7 cellular contexts compared by ENCODE assay signal in the genomic region with DNA sequence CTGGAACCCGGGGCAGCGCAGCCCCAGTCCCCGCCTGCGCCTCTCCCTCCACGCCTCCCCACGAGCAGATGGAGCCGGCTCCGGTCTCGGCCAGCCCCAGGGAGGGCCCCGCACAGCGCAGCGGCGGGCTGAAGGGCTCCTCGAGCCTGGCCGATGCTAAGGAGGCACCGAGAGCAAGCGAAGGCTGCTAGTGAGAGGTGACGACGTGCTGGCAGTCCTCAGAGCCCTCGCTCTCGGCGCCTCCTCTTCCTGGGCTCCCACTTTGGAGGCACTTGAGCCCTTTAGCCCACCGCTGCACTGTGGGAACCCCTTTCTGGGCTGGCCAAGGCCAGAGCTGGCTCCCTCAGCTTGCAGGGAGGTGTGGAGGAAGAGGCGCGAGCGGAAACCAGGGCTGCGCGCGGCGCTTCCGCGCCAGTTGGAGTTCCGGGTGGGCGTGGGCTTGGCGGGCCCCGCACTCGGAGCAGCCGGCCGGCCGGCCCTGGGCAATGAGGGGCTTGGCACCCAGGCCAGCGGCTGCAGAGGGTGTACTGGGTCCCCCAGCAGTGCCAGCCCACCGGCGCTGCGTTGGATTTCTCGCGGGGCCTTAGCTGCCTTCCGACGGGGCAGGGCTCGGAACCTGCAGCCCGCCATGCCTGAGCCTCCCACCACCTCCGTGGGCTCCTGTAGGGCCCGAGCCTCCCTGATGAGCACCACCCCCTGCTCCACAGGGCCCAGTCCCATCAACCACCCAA. TPM values are rescaled to one million over a fixed set of nuclear protein-coding genes. Genes with fewer than 3 reads are reported as not detected.
DNase-seq lines count a peak whose midpoint lies in the region; ATAC-seq, FAIRE-seq and TF ChIP-seq lines count a peak whose summit lies in the region.

No MANE protein-coding gene starts in this region.

- peaks cover 16% of the 10 kb centered on the region for H3K9me3 Mint-ChIP-seq in activated naive CD8-positive, alpha-beta T cell treated with anti-CD3 and anti-CD28 coated beads for 36 hours

- peaks cover 35% of the 10 kb centered on the region for H3K4me1 Mint-ChIP-seq in activated naive CD8-positive, alpha-beta T cell treated with anti-CD3 and anti-CD28 coated beads for 36 hours

- H3K27me3 Mint-ChIP-seq in activated naive CD8-positive, alpha-beta T cell treated with anti-CD3 and anti-CD28 coated beads for 36 hours, result no peaks in the 10 kb centered on the region

- peak overlapping the region; percentile 91 for H3K4me3 Mint-ChIP-seq in activated naive CD8-positive, alpha-beta T cell treated with anti-CD3 and anti-CD28 coated beads for 36 hours

- H3K27ac Mint-ChIP-seq in activated naive CD8-positive, alpha-beta T cell treated with anti-CD3 and anti-CD28 coated beads for 36 hours, result peak overlapping the region; percentile 90

- no peak for ATAC-seq in GM21423 (IDR thresholded peaks at IDR 0.05; ENCODE audit: unreplicated experiment)

- peaks cover 17% of the 10 kb centered on the region for H3K36me3 Mint-ChIP-seq in activated naive CD8-positive, alpha-beta T cell treated with anti-CD3 and anti-CD28 coated beads for 36 hours

- CTCF ChIA-PET in RWPE1 (lab: Yijun Ruan, JAX), result interaction anchor here (0.5 to 1.2 kb wide), 3 partner anchors 73 to 242 kb away, joined by 3 to 5 read pairs (median 4); no protein-coding TSS in a partner anchor

- POLR2A ChIA-PET in RWPE1 (lab: Yijun Ruan, JAX; ENCODE audit: low non-redundant PET), result interaction anchor here (0.6 kb wide), 1 partner anchor 21 kb away, joined by 5 read pairs; no protein-coding TSS in a partner anchor

- TF ChIP-seq CTCF in RWPE1 (conservative IDR thresholded peaks at IDR 0.05; ENCODE audit: low read depth), result no peak

- DNase-seq in H54 (ENCODE audit: insufficient read length, low spot score), result no peak
- peak; percentile 15 for DNase-seq in RWPE1 (ENCODE audit: low spot score)
- peak; percentile 71 for DNase-seq in activated naive CD8-positive, alpha-beta T cell treated with anti-CD3 and anti-CD28 coated beads for 36 hours
- peak; percentile 43 for DNase-seq in hepatic stellate cell (ENCODE audit: low spot score)
- DNase-seq in stimulated activated CD4-positive, alpha-beta T cell treated with anti-CD3 and anti-CD28 coated beads, Interleukin-4, amount 100 ng/mL, for 24 hours, result peak; percentile 54
- no peak for DNase-seq in putamen (ENCODE audit: low spot score)

- TF ChIP-seq POLR2A in H54 (IDR thresholded peaks at IDR 0.05; ENCODE audit: low read depth, low read length), result peak; percentile 44; the same call in 1 of the 2 replicates

- no peak for FAIRE-seq in H54 (lab: Jason Lieb, UNC)

- peak overlapping the region; percentile 93 for H3K27ac ChIP-seq in RWPE1

RNA-seq across cellular contexts. Expression of a gene that starts 2.5 kb away (rescaled TPM):
- 10 to 100 TPM; 67.0 to 70.7 TPM for total RNA-seq in activated naive CD8-positive, alpha-beta T cell treated with anti-CD3 and anti-CD28 coated beads for 36 hours

RNA-seq across cellular contexts. Expression of a gene that starts 25.6 kb away (rescaled TPM):
- 10 to 100 TPM; 58.5 to 60.2 TPM for total RNA-seq in activated naive CD8-positive, alpha-beta T cell treated with anti-CD3 and anti-CD28 coated beads for 36 hours

RNA-seq across cellular contexts. Expression of a gene that starts 26.0 kb away (rescaled TPM):
- total RNA-seq in activated naive CD8-positive, alpha-beta T cell treated with anti-CD3 and anti-CD28 coated beads for 36 hours, result 1 to 10 TPM; 5.7 to 6.3 TPM

RNA-seq across cellular contexts. Expression of a gene that starts 27.2 kb away (rescaled TPM):
- total RNA-seq in activated naive CD8-positive, alpha-beta T cell treated with anti-CD3 and anti-CD28 coated beads for 36 hours, result 100 to 1,000 TPM; 112 to 113 TPM

Comparison
In these comparisons a context has a peak if more than half of its experiments do, and no peak if none do; other contexts are left out.
1. DNase-seq: peak in RWPE1 (single experiment), activated naive CD8-positive, alpha-beta T cell treated with anti-CD3 and anti-CD28 coated beads for 36 hours (single experiment), hepatic stellate cell (single experiment) and stimulated activated CD4-positive, alpha-beta T cell treated with anti-CD3 and anti-CD28 coated beads, Interleukin-4, amount 100 ng/mL, for 24 hours (single experiment); none in H54 (single experiment) and putamen (single experiment).